ENCODE assay signal across 11 cellular contexts in genomic region chr1:39387452-39387851, GRCh38.
DNase-seq lines count a peak whose midpoint lies in the region; ATAC-seq and TF ChIP-seq lines count a peak whose summit lies in the region.
"Had no signal": no experiment of that assay in that cellular context is flagged by ENCODE, and none has a peak within 500 bp of the region (broad histone marks: within the 10 kb centered on the region; RNA-seq: fewer than 3 reads in every experiment).

No MANE protein-coding gene starts in this region.

- no peak overlapping the region for H3K18ac ChIP-seq in H9 (ENCODE audit: insufficient read length, low read depth, low read length)

- H4K8ac ChIP-seq in H9 (replicated peaks; ENCODE audit: insufficient read length, low read depth, low read length), result no peak overlapping the region

- no peak overlapping the region for H3K23ac ChIP-seq in H9 (ENCODE audit: insufficient read length, low read depth, low read length)

- H2BK12ac ChIP-seq in H9 (ENCODE audit: insufficient read length, low read depth, low read length), result no peak overlapping the region

- H2BK15ac ChIP-seq in H9 (ENCODE audit: low read depth, low read length), result no peak overlapping the region

- H3K27me3 ChIP-seq in thoracic aorta (replicated peaks; ENCODE audit: insufficient read depth) (no peaks in the 10 kb centered on the region), H9 (ENCODE audit: insufficient read depth, low read length) (peaks cover 2% of the 10 kb centered on the region; the same call in 1 of the 2 replicates)

- no peak overlapping the region for H3K4me3 Mint-ChIP-seq in activated T-cell treated with anti-CD3 and anti-CD28 coated beads, Interleukin-2, amount 50 U/mL, for 72 hours
- H3K4me3 Mint-ChIP-seq in H9, result no peak overlapping the region
- no peak overlapping the region for H3K4me3 Mint-ChIP-seq in stimulated activated memory B cell treated with anti-CD40 and anti-IgM and Interleukin-4, amounts not matched to agents 10 μg/mL and 1 μg/mL and 100 μg/mL, for 72 hours
- H3K4me3 Mint-ChIP-seq: central memory CD8-positive, alpha-beta T cell had no signal

- no peak overlapping the region for H3K4me2 ChIP-seq in H9 (ENCODE audit: insufficient read depth, insufficient read length, low read length)

- H3K9me3 ChIP-seq in thoracic aorta, result no peaks in the 10 kb centered on the region
- no peaks in the 10 kb centered on the region for H3K9me3 ChIP-seq in H9 (ENCODE audit: control insufficient read depth, low read depth, low read length)
- H3K9me3 ChIP-seq: prostate gland had no signal

- no peak overlapping the region for H2BK5ac ChIP-seq in H9 (ENCODE audit: insufficient read length, low read length)

- no peak overlapping the region for H2AK5ac ChIP-seq in H9 (ENCODE audit: insufficient read length, low read length)

- peaks cover 15 to 34% of the 10 kb centered on the region in 2 donors for H3K36me3 Mint-ChIP-seq in activated T-cell treated with anti-CD3 and anti-CD28 coated beads, Interleukin-2, amount 50 U/mL, for 72 hours (ENCODE audit: insufficient read depth in 2 of 2)
- H3K36me3 Mint-ChIP-seq in H9 (ENCODE audit: insufficient read depth in 1 of 3, low read depth in 3 of 3), result peaks cover 33 to 80% (median 60%) of the 10 kb centered on the region in 3 experiments; a peak in 6 of 7 replicates
- H3K36me3 Mint-ChIP-seq in stimulated activated memory B cell treated with anti-CD40 and anti-IgM and Interleukin-4, amounts not matched to agents 10 μg/mL and 1 μg/mL and 100 μg/mL, for 72 hours, result peaks cover 58% of the 10 kb centered on the region

- peaks cover 4% of the 10 kb centered on the region for H4K20me1 ChIP-seq in H9 (ENCODE audit: control insufficient read depth, insufficient read depth, insufficient read length)

- no peaks in the 10 kb centered on the region for H3K27me3 Mint-ChIP-seq in activated T-cell treated with anti-CD3 and anti-CD28 coated beads, Interleukin-2, amount 50 U/mL, for 72 hours (ENCODE audit: low read depth)
- no peaks in the 10 kb centered on the region for H3K27me3 Mint-ChIP-seq in H9 (ENCODE audit: low read depth)
- H3K27me3 Mint-ChIP-seq in stimulated activated memory B cell treated with anti-CD40 and anti-IgM and Interleukin-4, amounts not matched to agents 10 μg/mL and 1 μg/mL and 100 μg/mL, for 72 hours, result no peaks in the 10 kb centered on the region
- H3K27me3 Mint-ChIP-seq: central memory CD8-positive, alpha-beta T cell had no signal

- H3K4me1 ChIP-seq in thoracic aorta (ENCODE audit: control insufficient read depth in 1 of 2, low read depth in 2 of 2), result peaks cover 36 to 69% of the 10 kb centered on the region in 2 donors
- H3K4me1 ChIP-seq in H9 (ENCODE audit: insufficient read depth, low read length), result peaks cover 3% of the 10 kb centered on the region; the same call in 1 of the 2 replicates
- H3K4me1 ChIP-seq: prostate gland had no signal

- no peak overlapping the region for H3K4ac ChIP-seq in H9 (ENCODE audit: low read depth, low read length)

- H3K4me3 ChIP-seq in foreskin fibroblast (ENCODE audit: low read depth in 1 of 2, low read length in 2 of 2) (no peak overlapping the region), thoracic aorta (no peak overlapping the region)
- H3K4me3 ChIP-seq: prostate gland had no signal

- H2AFZ ChIP-seq in H9 (ENCODE audit: low read length), result no peak overlapping the region

- no peak overlapping the region for H4K5ac ChIP-seq in H9 (ENCODE audit: insufficient read length, low read depth, low read length)

- no peak for DNase-seq in activated T-cell treated with anti-CD3 and anti-CD28 coated beads, Interleukin-2, amount 50 U/mL, for 72 hours
- DNase-seq in activated T-cell treated with anti-CD3 and anti-CD28 coated beads for 4 hours (no peak), SW480 (ENCODE audit: low spot score) (peak; percentile 79), foreskin fibroblast (peak; percentile 90 to 94), thoracic aorta (ENCODE audit: low spot score) (no peak), H9 (no peak), T-helper 9 cell (no peak)
- DNase-seq: GDM1 had no signal

- H2BK120ac ChIP-seq in H9 (ENCODE audit: low read depth, low read length, poor library complexity, severe bottlenecking), result no peak overlapping the region

- no peaks in the 10 kb centered on the region; the same call in 1 of the 2 replicates for H3K79me2 ChIP-seq in H9 (ENCODE audit: insufficient read depth, low read length)

- H3K9me3 Mint-ChIP-seq in activated T-cell treated with anti-CD3 and anti-CD28 coated beads, Interleukin-2, amount 50 U/mL, for 72 hours, result no peaks in the 10 kb centered on the region
- H3K9me3 Mint-ChIP-seq in H9, result no peaks in the 10 kb centered on the region
- H3K9me3 Mint-ChIP-seq in stimulated activated memory B cell treated with anti-CD40 and anti-IgM and Interleukin-4, amounts not matched to agents 10 μg/mL and 1 μg/mL and 100 μg/mL, for 72 hours, result no peaks in the 10 kb centered on the region
- H3K9me3 Mint-ChIP-seq: central memory CD8-positive, alpha-beta T cell had no signal

- H3K36me3 ChIP-seq in thoracic aorta, result peaks cover 33% of the 10 kb centered on the region
- H3K36me3 ChIP-seq: prostate gland had no signal

- no peak overlapping the region for H2BK20ac ChIP-seq in H9 (ENCODE audit: low read depth, low read length, poor library complexity, severe bottlenecking)

- peak; percentile 48 for TF ChIP-seq CTCF in foreskin fibroblast (IDR thresholded peaks at IDR 0.05; ENCODE audit: low read depth, low read length)
- no peak for TF ChIP-seq CTCF in thoracic aorta (IDR thresholded peaks at IDR 0.05)
- no peak; the same call in 2 of the 3 replicates for TF ChIP-seq CTCF in H9 (conservative IDR thresholded peaks at IDR 0.05)

- no CpG with 5 or more reads among the region's 4 CpGs for WGBS in H9 (ENCODE audit: extremely low coverage, insufficient read length, low lambda C conversion rate)

- ATAC-seq in activated T-cell treated with anti-CD3 and anti-CD28 coated beads, Interleukin-2, amount 50 U/mL, for 72 hours (replicated peaks in 1 of 2), result no peak
- ATAC-seq in thoracic aorta (ENCODE audit: insufficient number of reproducible peaks, low FRiP score, low read depth), result no peak
- no peak for ATAC-seq in stimulated activated memory B cell treated with anti-CD40 and anti-IgM and Interleukin-4, amounts not matched to agents 10 μg/mL and 1 μg/mL and 100 μg/mL, for 72 hours

- no peak overlapping the region for H3T11ph ChIP-seq in H9 (ENCODE audit: low read length)

- H3K27ac ChIP-seq in thoracic aorta (peak overlapping the region; percentile 75 to 80), H9 (ENCODE audit: insufficient read length, low read depth, low read length) (no peak overlapping the region)

- no peak overlapping the region for H3K56ac ChIP-seq in H9 (ENCODE audit: insufficient read length, low read depth, low read length)

- H3K79me1 ChIP-seq in H9 (ENCODE audit: insufficient read depth, low read depth, low read length, poor library complexity, severe bottlenecking), result peaks cover 3% of the 10 kb centered on the region

- H3K9ac ChIP-seq in H9 (ENCODE audit: extremely low read depth, insufficient read length, low read length), result no peak overlapping the region

- H3K4me1 Mint-ChIP-seq in activated T-cell treated with anti-CD3 and anti-CD28 coated beads, Interleukin-2, amount 50 U/mL, for 72 hours (ENCODE audit: low read depth), result peaks cover 21% of the 10 kb centered on the region
- peaks cover 12 to 14% of the 10 kb centered on the region in 2 experiments for H3K4me1 Mint-ChIP-seq in H9
- peaks cover 11% of the 10 kb centered on the region for H3K4me1 Mint-ChIP-seq in stimulated activated memory B cell treated with anti-CD40 and anti-IgM and Interleukin-4, amounts not matched to agents 10 μg/mL and 1 μg/mL and 100 μg/mL, for 72 hours

- H3K23me2 ChIP-seq in H9 (ENCODE audit: insufficient read length, low read depth, low read length, poor library complexity, severe bottlenecking), result no peaks in the 10 kb centered on the region

- H4K91ac ChIP-seq in H9 (ENCODE audit: insufficient read length, low read depth, low read length), result no peak overlapping the region

- no peak overlapping the region for H3K14ac ChIP-seq in H9 (ENCODE audit: insufficient read depth, low read length)

- H3K27ac Mint-ChIP-seq in activated T-cell treated with anti-CD3 and anti-CD28 coated beads, Interleukin-2, amount 50 U/mL, for 72 hours, result peak overlapping the region; percentile 52
- no peak overlapping the region for H3K27ac Mint-ChIP-seq in H9
- H3K27ac Mint-ChIP-seq in stimulated activated memory B cell treated with anti-CD40 and anti-IgM and Interleukin-4, amounts not matched to agents 10 μg/mL and 1 μg/mL and 100 μg/mL, for 72 hours, result no peak overlapping the region

Comparison
In these comparisons a context has a peak if more than half of its experiments do, and no peak if none do; other contexts are left out.
1. DNase-seq: peak in SW480 (single experiment) and foreskin fibroblast (2 of 2); none in activated T-cell treated with anti-CD3 and anti-CD28 coated beads, Interleukin-2, amount 50 U/mL, for 72 hours (0 of 2), activated T-cell treated with anti-CD3 and anti-CD28 coated beads for 4 hours (single experiment), thoracic aorta (single experiment), H9 (single experiment) and T-helper 9 cell (single experiment).